3 cellular contexts compared by ENCODE assay signal in the genomic region with DNA sequence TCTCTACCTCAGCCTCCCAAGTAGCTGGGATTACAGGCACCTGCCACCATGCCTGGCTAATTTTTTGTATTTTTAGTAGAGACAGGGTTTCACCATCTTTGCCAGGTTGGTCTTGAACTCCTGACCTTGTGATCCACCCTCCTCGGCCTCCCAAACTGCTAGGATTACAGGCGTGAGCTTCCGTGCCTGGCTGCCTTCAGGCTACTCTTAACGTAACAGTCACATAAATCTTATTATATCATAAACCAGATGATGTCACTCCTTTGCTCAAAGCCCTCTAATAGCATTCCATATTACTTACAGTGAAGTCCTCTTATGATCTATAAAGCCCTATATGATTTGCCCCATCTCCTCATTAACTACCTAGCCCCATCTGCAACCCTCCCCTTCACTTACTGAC.
A peak's percentile ranks its signal among the peaks of the same experiment; 100 is the strongest.
TF ChIP-seq lines count a peak whose summit lies in the region.
"Not testable (repeated sequence)": the region's sequence is repeated elsewhere in the genome, so short reads cannot be mapped to it uniquely, and the experiment has no call there.

No MANE protein-coding gene starts in this region.

TF ChIP-seq in HEK293, 187 proteins besides CTCF, POLR2A, EP300 and RAD21:
- TF ChIP-seq ZBTB8A (tag by site-specific recombination; IDR thresholded peaks at IDR 0.05): peak; percentile 28; the same call in 1 of the 2 replicates
- TF ChIP-seq ZNF629 (tag by site-specific recombination; IDR thresholded peaks at IDR 0.05): peak; percentile 65; the same call in 1 of the 2 replicates
- 0 out of 2 replicates have a peak, but pooled peaks have one; percentile 31 for TF ChIP-seq KLF8 (tag by site-specific recombination; IDR thresholded peaks at IDR 0.05)
- TF ChIP-seq KLF16 (tag by site-specific recombination; IDR thresholded peaks at IDR 0.05): 0 out of 2 replicates have a peak, but pooled peaks have one; percentile 40
- 0 out of 2 replicates have a peak, but pooled peaks have one; percentile 17 for TF ChIP-seq ZEB2 (tag by site-specific recombination; IDR thresholded peaks at IDR 0.05)
- peak; percentile 56; the same call in 1 of the 2 replicates for TF ChIP-seq OSR2 (tag by site-specific recombination; IDR thresholded peaks at IDR 0.05)
- TF ChIP-seq, protein P1, sequence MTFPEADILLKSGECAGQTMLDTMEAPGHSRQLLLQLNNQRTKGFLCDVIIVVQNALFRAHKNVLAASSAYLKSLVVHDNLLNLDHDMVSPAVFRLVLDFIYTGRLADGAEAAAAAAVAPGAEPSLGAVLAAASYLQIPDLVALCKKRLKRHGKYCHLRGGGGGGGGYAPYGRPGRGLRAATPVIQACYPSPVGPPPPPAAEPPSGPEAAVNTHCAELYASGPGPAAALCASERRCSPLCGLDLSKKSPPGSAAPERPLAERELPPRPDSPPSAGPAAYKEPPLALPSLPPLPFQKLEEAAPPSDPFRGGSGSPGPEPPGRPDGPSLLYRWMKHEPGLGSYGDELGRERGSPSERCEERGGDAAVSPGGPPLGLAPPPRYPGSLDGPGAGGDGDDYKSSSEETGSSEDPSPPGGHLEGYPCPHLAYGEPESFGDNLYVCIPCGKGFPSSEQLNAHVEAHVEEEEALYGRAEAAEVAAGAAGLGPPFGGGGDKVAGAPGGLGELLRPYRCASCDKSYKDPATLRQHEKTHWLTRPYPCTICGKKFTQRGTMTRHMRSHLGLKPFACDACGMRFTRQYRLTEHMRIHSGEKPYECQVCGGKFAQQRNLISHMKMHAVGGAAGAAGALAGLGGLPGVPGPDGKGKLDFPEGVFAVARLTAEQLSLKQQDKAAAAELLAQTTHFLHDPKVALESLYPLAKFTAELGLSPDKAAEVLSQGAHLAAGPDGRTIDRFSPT (tag by site-specific recombination; IDR thresholded peaks at IDR 0.05): peak; percentile 19; the same call in 1 of the 2 replicates
- TF ChIP-seq, protein P2, sequence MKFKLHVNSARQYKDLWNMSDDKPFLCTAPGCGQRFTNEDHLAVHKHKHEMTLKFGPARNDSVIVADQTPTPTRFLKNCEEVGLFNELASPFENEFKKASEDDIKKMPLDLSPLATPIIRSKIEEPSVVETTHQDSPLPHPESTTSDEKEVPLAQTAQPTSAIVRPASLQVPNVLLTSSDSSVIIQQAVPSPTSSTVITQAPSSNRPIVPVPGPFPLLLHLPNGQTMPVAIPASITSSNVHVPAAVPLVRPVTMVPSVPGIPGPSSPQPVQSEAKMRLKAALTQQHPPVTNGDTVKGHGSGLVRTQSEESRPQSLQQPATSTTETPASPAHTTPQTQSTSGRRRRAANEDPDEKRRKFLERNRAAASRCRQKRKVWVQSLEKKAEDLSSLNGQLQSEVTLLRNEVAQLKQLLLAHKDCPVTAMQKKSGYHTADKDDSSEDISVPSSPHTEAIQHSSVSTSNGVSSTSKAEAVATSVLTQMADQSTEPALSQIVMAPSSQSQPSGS (tag by site-specific recombination; IDR thresholded peaks at IDR 0.05; ENCODE audit: low read depth): peak; percentile 68; the same call in 1 of the 2 replicates
- peak; percentile 67 for TF ChIP-seq ZBTB21 (tag by site-specific recombination; IDR thresholded peaks at IDR 0.05)
- peak; percentile 24; the same call in 1 of the 2 replicates for TF ChIP-seq GLIS2 (tag by site-specific recombination; IDR thresholded peaks at IDR 0.05)
- 0 out of 2 replicates have a peak, but pooled peaks have one; percentile 25 for TF ChIP-seq ZBTB17 (tag by site-specific recombination; IDR thresholded peaks at IDR 0.05)
- TF ChIP-seq BCL11A (tag by site-specific recombination; IDR thresholded peaks at IDR 0.05; ENCODE audit: low read depth): peak; percentile 62; the same call in 1 of the 2 replicates

TF ChIP-seq in HEK293T, 16 proteins besides CTCF, POLR2A, EP300 and RAD21:
- peak; percentile 34; the same call in 1 of the 2 replicates for TF ChIP-seq PKNOX1 (IDR thresholded peaks at IDR 0.05)

TF ChIP-seq in HepG2, 621 proteins besides CTCF, POLR2A, EP300 and RAD21:
- peak; percentile 29; the same call in 1 of the 2 replicates for TF ChIP-seq ATF7 (IDR thresholded peaks at IDR 0.05)
- not testable (repeated sequence) for TF ChIP-seq ATF7 (CRISPR knock-in tag; IDR thresholded peaks at IDR 0.05)
